17 cellular contexts compared by ENCODE assay signal in genomic region chr16:74732951-74733350, GRCh38. TPM values are rescaled to one million over a fixed set of nuclear protein-coding genes. Genes with fewer than 3 reads are reported as not detected.
DNase-seq lines count a peak whose midpoint lies in the region; ATAC-seq, FAIRE-seq and TF ChIP-seq lines count a peak whose summit lies in the region.
"Had no signal": no experiment of that assay in that cellular context is flagged by ENCODE, and none has a peak within 500 bp of the region (broad histone marks: within the 10 kb centered on the region; RNA-seq: fewer than 3 reads in every experiment).

No MANE protein-coding gene starts in this region.

- peak; percentile 55 for FAIRE-seq in bronchial epithelial cell (lab: Jason Lieb, UNC)
- FAIRE-seq in HepG2 (lab: Jason Lieb, UNC) = no peak
- FAIRE-seq: A549, GM18507 had no signal

- H3K4me3 ChIP-seq in bronchial epithelial cell (ENCODE audit: low read depth, low read length) (no peak overlapping the region), HepG2 (replicated peaks in 1 of 3; ENCODE audit: insufficient read depth in 1 of 3, low read depth in 2 of 3, low read length in 3 of 3) (no peak overlapping the region), spleen (no peak overlapping the region), breast epithelium (no peak overlapping the region)
- H3K4me3 ChIP-seq: A549, GM12878 had no signal

- TF ChIP-seq EP300 in HepG2 (IDR thresholded peaks at IDR 0.05; ENCODE audit: low read depth in 2 of 2, low read length in 2 of 2) (no peak), HepG2 (CRISPR knock-in tag; IDR thresholded peaks at IDR 0.05; ENCODE audit: borderline replicate concordance) (no peak)

- no peaks in the 10 kb centered on the region for H3K9me3 ChIP-seq in HepG2 (ENCODE audit: low read length)
- no peaks in the 10 kb centered on the region for H3K9me3 ChIP-seq in spleen
- H3K9me3 ChIP-seq in breast epithelium = no peaks in the 10 kb centered on the region
- H3K9me3 ChIP-seq: A549, BE2C had no signal

- TF ChIP-seq POLR2A in HepG2 (IDR thresholded peaks at IDR 0.05; ENCODE audit: insufficient read depth in 1 of 2, low read depth in 2 of 2, low read length in 2 of 2) (no peak), spleen (IDR thresholded peaks at IDR 0.05) (no peak), breast epithelium (IDR thresholded peaks at IDR 0.05) (no peak)

- no peaks in the 10 kb centered on the region for H3K79me2 ChIP-seq in HepG2 (ENCODE audit: insufficient read depth, low read length)

- no peaks in the 10 kb centered on the region for H4K20me1 ChIP-seq in HepG2 (ENCODE audit: insufficient read depth, low read length)

- H3K27ac ChIP-seq in HepG2 (ENCODE audit: extremely low read length, insufficient read depth, low read length) (no peak overlapping the region), spleen (no peak overlapping the region), breast epithelium (no peak overlapping the region)
- H3K27ac ChIP-seq: C4-2B had no signal

- no peak for ATAC-seq in HepG2
- no peak for ATAC-seq in HG02885 (IDR thresholded peaks at IDR 0.05; ENCODE audit: poor library complexity, unreplicated experiment)
- no peak for ATAC-seq in GM21619 (IDR thresholded peaks at IDR 0.05; ENCODE audit: unreplicated experiment)
- ATAC-seq: A549, GM12878 had no signal

- H2AFZ ChIP-seq in HepG2 (ENCODE audit: low read length) = no peak overlapping the region

- intact Hi-C loops in HepG2 (cut with micrococcal nuclease; ENCODE audit: unreplicated experiment) (no loop called here), spleen (cut with DNase I; ENCODE audit: low total_unique reads) (no loop called here), breast epithelium (cut with DNase I; ENCODE audit: low total_unique reads) (loop anchor here (10.0 kb wide), 1 partner anchor 598 kb away; no protein-coding TSS in a partner anchor)

- no peak overlapping the region for H3K4me2 ChIP-seq in HepG2 (ENCODE audit: low read depth, low read length)
- H3K4me2 ChIP-seq: A549 had no signal

- DNase-seq in bronchial epithelial cell (ENCODE audit: low read depth) (no peak), HepG2 (ENCODE audit: low spot score) (no peak), spleen (peak; percentile 56), breast epithelium (ENCODE audit: low spot score in 2 of 2) (no peak), OCI-M2 (lab: John Stamatoyannopoulos, UW; ENCODE audit: unreplicated experiment) (no peak)
- DNase-seq: BE2C; CD4-positive, alpha-beta memory T cell; DMS79; GOT3 had no signal

- H3K9ac ChIP-seq in HepG2 (ENCODE audit: insufficient read depth, low read depth, low read length) = no peak overlapping the region

- TF ChIP-seq CTCF in bronchial epithelial cell (IDR thresholded peaks at IDR 0.05; ENCODE audit: insufficient read depth, low read length, severe bottlenecking) (no peak), HepG2 (CRISPR knock-in tag; IDR thresholded peaks at IDR 0.05) (no peak), spleen (IDR thresholded peaks at IDR 0.05 in 8 of 11, conservative IDR thresholded peaks at IDR 0.05 in 3 of 11) (no peak), breast epithelium (IDR thresholded peaks at IDR 0.05) (no peak)

- no peaks in the 10 kb centered on the region for H3K36me3 ChIP-seq in bronchial epithelial cell (ENCODE audit: control insufficient read depth, insufficient read depth, low read length)
- no peaks in the 10 kb centered on the region for H3K36me3 ChIP-seq in HepG2 (replicated peaks in 1 of 2; ENCODE audit: control insufficient read depth in 1 of 2, insufficient read depth in 2 of 2, low read length in 2 of 2)
- no peaks in the 10 kb centered on the region for H3K36me3 ChIP-seq in spleen
- no peaks in the 10 kb centered on the region for H3K36me3 ChIP-seq in breast epithelium
- H3K36me3 ChIP-seq: BE2C had no signal

- in situ Hi-C loops in HepG2 (cut with HindIII; ENCODE audit: extremely low pct_ligation_motif_present, low pct_unique_long_range_greater_than_20kb) = no loop called here

- TF ChIP-seq RAD21 in HepG2 (CRISPR knock-in tag; IDR thresholded peaks at IDR 0.05) = no peak

- POLR2A ChIA-PET in HepG2 (lab: Yijun Ruan, JAX) = no interaction called here

- H3K27me3 ChIP-seq in bronchial epithelial cell (ENCODE audit: control insufficient read depth, insufficient read depth, low read length) (no peaks in the 10 kb centered on the region), HepG2 (ENCODE audit: control insufficient read depth in 1 of 2, insufficient read depth in 2 of 2, low read length in 2 of 2) (peaks cover 9 to 47% of the 10 kb centered on the region in 2 experiments), spleen (replicated peaks in 1 of 7) (peaks cover 0 to 18% (median 0%) of the 10 kb centered on the region in 7 donors), breast epithelium (no peaks in the 10 kb centered on the region)
- H3K27me3 ChIP-seq: BE2C had no signal

- H3K4me1 ChIP-seq in HepG2 (ENCODE audit: insufficient read depth, low read length) (peaks cover 67% of the 10 kb centered on the region), spleen (peaks cover 0 to 8% (median 0%) of the 10 kb centered on the region in 6 donors), breast epithelium (peaks cover 0 to 11% of the 10 kb centered on the region in 2 donors)
- H3K4me1 ChIP-seq: BE2C had no signal

- WGBS in HepG2 (ENCODE audit: low lambda C conversion rate) = 72% methylated on average over 10 of the region's 11 CpGs
- 83 to 92% (median 88%) methylated on average over 11 of the region's 11 CpGs for WGBS in spleen, 5 donors

- BruUV-seq in HepG2 (replicated peaks; lab: Mats Ljungman, UMichigan) = no TSS peak

- CTCF ChIA-PET in HepG2 (lab: Yijun Ruan, JAX; ENCODE audit: low intra/inter-chr PET ratio, low total read pairs) = no interaction called here

TF ChIP-seq in HepG2, 621 proteins besides CTCF, POLR2A, EP300 and RAD21:
- TF ChIP-seq RFX3 (CRISPR knock-in tag; IDR thresholded peaks at IDR 0.05) (no peak), ZFX (CRISPR knock-in tag; IDR thresholded peaks at IDR 0.05; ENCODE audit: low read depth) (0 out of 2 replicates have a peak, but pooled peaks have one; percentile 9)

RNA-seq across cellular contexts. Expression of gene MLKL, which starts 32.3 kb away (rescaled TPM):
- total RNA-seq in bronchial epithelial cell = 2.7 and 6.3 TPM in 2 replicates
- 10.7 TPM in 2 replicates for total RNA-seq in HepG2 (2016; rRNA removed; fragmentation: Illumina TruSeq; extraction: Trizol)
- total RNA-seq in HepG2 (2016; cell fraction: cytosol; rRNA removed; fragmentation: Illumina TruSeq; extraction: Trizol; ENCODE audit: low read depth) = 3.0 TPM in 2 replicates
- total RNA-seq in HepG2 (2016; cell fraction: insoluble cytoplasmic fraction; rRNA removed; fragmentation: Illumina TruSeq; extraction: Trizol) = 11.8 and 11.9 TPM in 2 replicates
- 5.1 and 6.4 TPM in 2 replicates for total RNA-seq in HepG2 (2016; cell fraction: membrane; rRNA removed; fragmentation: Illumina TruSeq; extraction: Trizol)
- 8.9 and 10.4 TPM in 2 replicates for total RNA-seq in HepG2 (2016; cell fraction: nucleus; rRNA removed; fragmentation: Illumina TruSeq; extraction: Trizol)
- 5.5 and 6.4 TPM in 2 replicates for polyA plus RNA-seq in HepG2 (2011; rRNA removed)
- polyA plus RNA-seq in HepG2 (2011; cell fraction: cytosol; rRNA removed) = 2.9 and 3.0 TPM in 2 replicates
- 8.3 and 10.0 TPM in 2 replicates for polyA plus RNA-seq in HepG2 (2011; cell fraction: nucleus; rRNA removed)
- polyA plus RNA-seq in HepG2 (2012) = 4.3 and 4.5 TPM in 2 replicates
- 2.2 and 2.4 TPM in 2 replicates for polyA plus RNA-seq in HepG2 (2016; cell fraction: cytosol; fragmentation: Illumina TruSeq; extraction: Trizol; ENCODE audit: low read depth)
- 9.8 and 12.2 TPM in 2 replicates for polyA plus RNA-seq in HepG2 (2016; cell fraction: insoluble cytoplasmic fraction; fragmentation: Illumina TruSeq; extraction: Trizol; ENCODE audit: low read depth)
- polyA plus RNA-seq in HepG2 (2016; cell fraction: membrane; fragmentation: Illumina TruSeq; extraction: Trizol; ENCODE audit: low read depth) = 3.3 and 3.5 TPM in 2 replicates
- polyA plus RNA-seq in HepG2 (2016; cell fraction: nucleus; fragmentation: Illumina TruSeq; extraction: Trizol; ENCODE audit: insufficient read depth, low read depth) = 14.3 and 17.1 TPM in 2 replicates
- polyA minus RNA-seq in HepG2 (2011; rRNA and poly(A)+ RNA removed; ENCODE audit: low replicate concordance) = 2.2 and 23.2 TPM in 2 replicates
- 1.8 and 2.8 TPM in 2 replicates for polyA minus RNA-seq in HepG2 (2011; cell fraction: cytosol; rRNA and poly(A)+ RNA removed)
- 9.5 and 12.4 TPM in 2 replicates for polyA minus RNA-seq in HepG2 (2011; cell fraction: nucleus; rRNA and poly(A)+ RNA removed)
- total RNA-seq in spleen = 10 to 100 TPM; 45.1 to 69.6 (median 52.7) TPM
- polyA plus RNA-seq in spleen = 10 to 100 TPM; 21.4 to 39.0 (median 32.1) TPM
- total RNA-seq in breast epithelium = 10 to 100 TPM; 13.3 to 22.6 (median 14.9) TPM
- total RNA-seq: G401 had no signal

RNA-seq across cellular contexts. Expression of gene FA2H, which starts 41.7 kb away (rescaled TPM):
- total RNA-seq in bronchial epithelial cell (1.6 and 3.2 TPM in 2 replicates), HepG2 (2016; rRNA removed; fragmentation: Illumina TruSeq; extraction: Trizol) (not detected in 2 replicates), spleen (1 to 10 TPM in 1 of 7 donors, under 1 TPM in 6; 0.32 to 2.6 (median 0.64) TPM), breast epithelium (1 to 10 TPM in 1 of 3 donors, under 1 TPM in 1, not detected in 1; 0.33 to 1.8 TPM)
- not detected in 2 replicates for total RNA-seq in HepG2 (2016; cell fraction: cytosol; rRNA removed; fragmentation: Illumina TruSeq; extraction: Trizol; ENCODE audit: low read depth)
- total RNA-seq in HepG2 (2016; cell fraction: insoluble cytoplasmic fraction; rRNA removed; fragmentation: Illumina TruSeq; extraction: Trizol) = not detected in 2 replicates
- not detected in 2 replicates for total RNA-seq in HepG2 (2016; cell fraction: membrane; rRNA removed; fragmentation: Illumina TruSeq; extraction: Trizol)
- total RNA-seq in HepG2 (2016; cell fraction: nucleus; rRNA removed; fragmentation: Illumina TruSeq; extraction: Trizol) = not detected in 2 replicates
- polyA plus RNA-seq in HepG2 (2011; rRNA removed) (0.09 and 0.20 TPM in 2 replicates), spleen (under 1 TPM; 0.23 to 0.61 (median 0.41) TPM)
- polyA plus RNA-seq in HepG2 (2011; cell fraction: cytosol; rRNA removed) = 0.03 TPM in 1 of 2 replicates, not detected in the other
- 0.05 TPM in 1 of 2 replicates, not detected in the other for polyA plus RNA-seq in HepG2 (2011; cell fraction: nucleus; rRNA removed)
- polyA plus RNA-seq in HepG2 (2012) = 0.07 TPM in 1 of 2 replicates, not detected in the other
- not detected in 2 replicates for polyA plus RNA-seq in HepG2 (2016; cell fraction: cytosol; fragmentation: Illumina TruSeq; extraction: Trizol; ENCODE audit: low read depth)
- 0.11 TPM in 1 of 2 replicates, not detected in the other for polyA plus RNA-seq in HepG2 (2016; cell fraction: insoluble cytoplasmic fraction; fragmentation: Illumina TruSeq; extraction: Trizol; ENCODE audit: low read depth)
- polyA plus RNA-seq in HepG2 (2016; cell fraction: membrane; fragmentation: Illumina TruSeq; extraction: Trizol; ENCODE audit: low read depth) = not detected in 2 replicates
- polyA plus RNA-seq in HepG2 (2016; cell fraction: nucleus; fragmentation: Illumina TruSeq; extraction: Trizol; ENCODE audit: insufficient read depth, low read depth) = 0.38 TPM in 1 of 2 replicates, not detected in the other
- polyA minus RNA-seq in HepG2 (2011; rRNA and poly(A)+ RNA removed; ENCODE audit: low replicate concordance) = 42.8 TPM in 1 of 2 replicates, not detected in the other
- polyA minus RNA-seq in HepG2 (2011; cell fraction: cytosol; rRNA and poly(A)+ RNA removed) = 0.35 TPM in 1 of 2 replicates, not detected in the other
- not detected in 2 replicates for polyA minus RNA-seq in HepG2 (2011; cell fraction: nucleus; rRNA and poly(A)+ RNA removed)
- total RNA-seq: G401 had no signal
- polyA plus RNA-seq: AG04450 had no signal
